1 cellular context compared by ENCODE assay signal in the genomic region with DNA sequence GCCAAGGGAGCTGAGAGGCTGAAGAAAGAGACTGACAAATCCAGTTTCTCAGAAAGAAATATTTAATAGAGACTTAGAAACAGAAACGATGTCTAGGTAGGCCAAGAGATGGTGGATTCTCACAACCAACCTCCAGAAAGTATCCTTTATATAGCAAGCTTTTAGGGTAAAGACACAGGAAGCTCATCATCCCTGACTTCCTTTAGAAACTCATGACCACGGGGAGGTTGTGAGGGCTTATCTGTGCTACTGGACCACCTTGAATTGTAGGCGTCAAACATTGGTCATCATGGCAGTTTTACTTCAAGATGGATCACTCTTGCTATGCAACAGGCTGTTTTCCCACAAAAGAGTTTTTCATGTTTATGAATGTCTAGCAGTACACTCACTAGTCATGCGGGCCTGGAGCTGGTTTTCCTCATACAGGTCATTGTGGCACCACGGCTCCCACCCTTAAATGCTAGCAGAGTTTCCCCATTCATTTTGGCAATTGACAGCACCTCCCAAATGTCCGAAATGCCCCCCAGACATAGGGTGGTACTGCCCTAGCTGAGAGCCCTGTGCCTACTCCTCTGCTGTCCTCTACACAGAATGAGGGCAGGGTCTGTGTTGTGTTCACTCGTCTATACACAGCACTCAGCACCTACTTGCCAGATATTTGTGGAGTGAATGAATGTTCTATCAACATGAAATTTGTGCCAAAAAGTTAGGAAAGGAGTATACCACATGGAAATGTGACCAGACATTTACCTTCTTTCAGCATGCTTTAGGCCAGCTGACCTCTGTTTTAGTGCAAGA.
TF ChIP-seq lines count a peak whose summit lies in the region.

No MANE protein-coding gene starts in this region.

TF ChIP-seq in GM12878, 131 proteins besides CTCF, POLR2A, EP300 and RAD21:
- TF ChIP-seq BHLHE40 (IDR thresholded peaks at IDR 0.05; ENCODE audit: borderline replicate concordance in 1 of 2, low read depth in 2 of 2, low read length in 1 of 2): no peak
- no peak for TF ChIP-seq RAD51 (IDR thresholded peaks at IDR 0.05)
- TF ChIP-seq EED (IDR thresholded peaks at IDR 0.05; ENCODE audit: low read depth): no peak
- TF ChIP-seq SMAD5 (IDR thresholded peaks at IDR 0.05; ENCODE audit: low read depth): no peak
- TF ChIP-seq SPI1 (IDR thresholded peaks at IDR 0.05; ENCODE audit: borderline replicate concordance, insufficient read depth, low read depth, low read length): no peak
- TF ChIP-seq CBX5 (IDR thresholded peaks at IDR 0.05; ENCODE audit: low read depth): no peak
- TF ChIP-seq STAT1 (conservative IDR thresholded peaks at IDR 0.05): no peak
- TF ChIP-seq, protein P1, sequence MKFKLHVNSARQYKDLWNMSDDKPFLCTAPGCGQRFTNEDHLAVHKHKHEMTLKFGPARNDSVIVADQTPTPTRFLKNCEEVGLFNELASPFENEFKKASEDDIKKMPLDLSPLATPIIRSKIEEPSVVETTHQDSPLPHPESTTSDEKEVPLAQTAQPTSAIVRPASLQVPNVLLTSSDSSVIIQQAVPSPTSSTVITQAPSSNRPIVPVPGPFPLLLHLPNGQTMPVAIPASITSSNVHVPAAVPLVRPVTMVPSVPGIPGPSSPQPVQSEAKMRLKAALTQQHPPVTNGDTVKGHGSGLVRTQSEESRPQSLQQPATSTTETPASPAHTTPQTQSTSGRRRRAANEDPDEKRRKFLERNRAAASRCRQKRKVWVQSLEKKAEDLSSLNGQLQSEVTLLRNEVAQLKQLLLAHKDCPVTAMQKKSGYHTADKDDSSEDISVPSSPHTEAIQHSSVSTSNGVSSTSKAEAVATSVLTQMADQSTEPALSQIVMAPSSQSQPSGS (IDR thresholded peaks at IDR 0.05; ENCODE audit: low read length): no peak
- TF ChIP-seq, protein P2, sequence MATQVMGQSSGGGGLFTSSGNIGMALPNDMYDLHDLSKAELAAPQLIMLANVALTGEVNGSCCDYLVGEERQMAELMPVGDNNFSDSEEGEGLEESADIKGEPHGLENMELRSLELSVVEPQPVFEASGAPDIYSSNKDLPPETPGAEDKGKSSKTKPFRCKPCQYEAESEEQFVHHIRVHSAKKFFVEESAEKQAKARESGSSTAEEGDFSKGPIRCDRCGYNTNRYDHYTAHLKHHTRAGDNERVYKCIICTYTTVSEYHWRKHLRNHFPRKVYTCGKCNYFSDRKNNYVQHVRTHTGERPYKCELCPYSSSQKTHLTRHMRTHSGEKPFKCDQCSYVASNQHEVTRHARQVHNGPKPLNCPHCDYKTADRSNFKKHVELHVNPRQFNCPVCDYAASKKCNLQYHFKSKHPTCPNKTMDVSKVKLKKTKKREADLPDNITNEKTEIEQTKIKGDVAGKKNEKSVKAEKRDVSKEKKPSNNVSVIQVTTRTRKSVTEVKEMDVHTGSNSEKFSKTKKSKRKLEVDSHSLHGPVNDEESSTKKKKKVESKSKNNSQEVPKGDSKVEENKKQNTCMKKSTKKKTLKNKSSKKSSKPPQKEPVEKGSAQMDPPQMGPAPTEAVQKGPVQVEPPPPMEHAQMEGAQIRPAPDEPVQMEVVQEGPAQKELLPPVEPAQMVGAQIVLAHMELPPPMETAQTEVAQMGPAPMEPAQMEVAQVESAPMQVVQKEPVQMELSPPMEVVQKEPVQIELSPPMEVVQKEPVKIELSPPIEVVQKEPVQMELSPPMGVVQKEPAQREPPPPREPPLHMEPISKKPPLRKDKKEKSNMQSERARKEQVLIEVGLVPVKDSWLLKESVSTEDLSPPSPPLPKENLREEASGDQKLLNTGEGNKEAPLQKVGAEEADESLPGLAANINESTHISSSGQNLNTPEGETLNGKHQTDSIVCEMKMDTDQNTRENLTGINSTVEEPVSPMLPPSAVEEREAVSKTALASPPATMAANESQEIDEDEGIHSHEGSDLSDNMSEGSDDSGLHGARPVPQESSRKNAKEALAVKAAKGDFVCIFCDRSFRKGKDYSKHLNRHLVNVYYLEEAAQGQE (IDR thresholded peaks at IDR 0.05; ENCODE audit: low read depth, low read length): no peak
- no peak for TF ChIP-seq STAT3 (IDR thresholded peaks at IDR 0.05; ENCODE audit: low read depth, low read length)
- TF ChIP-seq ATF7 (IDR thresholded peaks at IDR 0.05; ENCODE audit: low read depth): no peak
- no peak for TF ChIP-seq CREM (IDR thresholded peaks at IDR 0.05; ENCODE audit: low read depth)
- no peak for TF ChIP-seq SMARCA5 (IDR thresholded peaks at IDR 0.05)
- TF ChIP-seq PAX8 (IDR thresholded peaks at IDR 0.05): no peak
- TF ChIP-seq CBFB (IDR thresholded peaks at IDR 0.05; ENCODE audit: low read depth): no peak
- TF ChIP-seq, protein P3, sequence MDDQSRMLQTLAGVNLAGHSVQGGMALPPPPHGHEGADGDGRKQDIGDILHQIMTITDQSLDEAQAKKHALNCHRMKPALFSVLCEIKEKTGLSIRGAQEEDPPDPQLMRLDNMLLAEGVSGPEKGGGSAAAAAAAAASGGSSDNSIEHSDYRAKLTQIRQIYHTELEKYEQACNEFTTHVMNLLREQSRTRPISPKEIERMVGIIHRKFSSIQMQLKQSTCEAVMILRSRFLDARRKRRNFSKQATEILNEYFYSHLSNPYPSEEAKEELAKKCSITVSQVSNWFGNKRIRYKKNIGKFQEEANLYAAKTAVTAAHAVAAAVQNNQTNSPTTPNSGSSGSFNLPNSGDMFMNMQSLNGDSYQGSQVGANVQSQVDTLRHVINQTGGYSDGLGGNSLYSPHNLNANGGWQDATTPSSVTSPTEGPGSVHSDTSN (IDR thresholded peaks at IDR 0.05; ENCODE audit: insufficient replicate concordance, low read depth, low read length): no peak
- TF ChIP-seq MYC (IDR thresholded peaks at IDR 0.05; ENCODE audit: insufficient read depth, insufficient read length, insufficient replicate concordance, low read length, severe bottlenecking): no peak
- TF ChIP-seq, protein P4, sequence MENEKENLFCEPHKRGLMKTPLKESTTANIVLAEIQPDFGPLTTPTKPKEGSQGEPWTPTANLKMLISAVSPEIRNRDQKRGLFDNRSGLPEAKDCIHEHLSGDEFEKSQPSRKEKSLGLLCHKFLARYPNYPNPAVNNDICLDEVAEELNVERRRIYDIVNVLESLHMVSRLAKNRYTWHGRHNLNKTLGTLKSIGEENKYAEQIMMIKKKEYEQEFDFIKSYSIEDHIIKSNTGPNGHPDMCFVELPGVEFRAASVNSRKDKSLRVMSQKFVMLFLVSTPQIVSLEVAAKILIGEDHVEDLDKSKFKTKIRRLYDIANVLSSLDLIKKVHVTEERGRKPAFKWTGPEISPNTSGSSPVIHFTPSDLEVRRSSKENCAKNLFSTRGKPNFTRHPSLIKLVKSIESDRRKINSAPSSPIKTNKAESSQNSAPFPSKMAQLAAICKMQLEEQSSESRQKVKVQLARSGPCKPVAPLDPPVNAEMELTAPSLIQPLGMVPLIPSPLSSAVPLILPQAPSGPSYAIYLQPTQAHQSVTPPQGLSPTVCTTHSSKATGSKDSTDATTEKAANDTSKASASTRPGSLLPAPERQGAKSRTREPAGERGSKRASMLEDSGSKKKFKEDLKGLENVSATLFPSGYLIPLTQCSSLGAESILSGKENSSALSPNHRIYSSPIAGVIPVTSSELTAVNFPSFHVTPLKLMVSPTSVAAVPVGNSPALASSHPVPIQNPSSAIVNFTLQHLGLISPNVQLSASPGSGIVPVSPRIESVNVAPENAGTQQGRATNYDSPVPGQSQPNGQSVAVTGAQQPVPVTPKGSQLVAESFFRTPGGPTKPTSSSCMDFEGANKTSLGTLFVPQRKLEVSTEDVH (IDR thresholded peaks at IDR 0.05; ENCODE audit: low read depth, partially characterized antibody): no peak
- TF ChIP-seq, protein P5, sequence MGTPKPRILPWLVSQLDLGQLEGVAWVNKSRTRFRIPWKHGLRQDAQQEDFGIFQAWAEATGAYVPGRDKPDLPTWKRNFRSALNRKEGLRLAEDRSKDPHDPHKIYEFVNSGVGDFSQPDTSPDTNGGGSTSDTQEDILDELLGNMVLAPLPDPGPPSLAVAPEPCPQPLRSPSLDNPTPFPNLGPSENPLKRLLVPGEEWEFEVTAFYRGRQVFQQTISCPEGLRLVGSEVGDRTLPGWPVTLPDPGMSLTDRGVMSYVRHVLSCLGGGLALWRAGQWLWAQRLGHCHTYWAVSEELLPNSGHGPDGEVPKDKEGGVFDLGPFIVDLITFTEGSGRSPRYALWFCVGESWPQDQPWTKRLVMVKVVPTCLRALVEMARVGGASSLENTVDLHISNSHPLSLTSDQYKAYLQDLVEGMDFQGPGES (IDR thresholded peaks at IDR 0.05): no peak
- TF ChIP-seq MYB (IDR thresholded peaks at IDR 0.05; ENCODE audit: borderline replicate concordance, low read depth, low read length): no peak
TF ChIP-seq in GM12878: peak in this region for 0.
